In genomic region chr17:8164815-8165131, GRCh38 we compare ENCODE assay signal across 9 cellular contexts. TPM values are rescaled to one million over a fixed set of nuclear protein-coding genes. Genes with fewer than 3 reads are reported as not detected.
DNase-seq lines count a peak whose midpoint lies in the region; ATAC-seq, FAIRE-seq and TF ChIP-seq lines count a peak whose summit lies in the region.
"Had no signal": no experiment of that assay in that cellular context is flagged by ENCODE, and none has a peak within 500 bp of the region (broad histone marks: within the 10 kb centered on the region; RNA-seq: fewer than 3 reads in every experiment).

No MANE protein-coding gene starts in this region.

- H3K79me2 ChIP-seq in OCI-LY1 (ENCODE audit: insufficient read depth, low read length), result peaks cover 9% of the 10 kb centered on the region; the same call in 1 of the 2 replicates

- no peak for TF ChIP-seq RAD21 in A549 (conservative IDR thresholded peaks at IDR 0.05 in 1 of 2, IDR thresholded peaks at IDR 0.05 in 1 of 2)

- peak overlapping the region; percentile 92 to 99 (median 95) for H3K27ac Mint-ChIP-seq in nephron

- TF ChIP-seq CTCF in A549 (IDR thresholded peaks at IDR 0.05), result no peak
- TF ChIP-seq CTCF in OCI-LY1 (IDR thresholded peaks at IDR 0.05; ENCODE audit: low read length), result no peak
- no peak for TF ChIP-seq CTCF in nephron (IDR thresholded peaks at IDR 0.05; ENCODE audit: unreplicated experiment in 3 of 3)
- no peak for TF ChIP-seq CTCF in GM13976 (IDR thresholded peaks at IDR 0.05; ENCODE audit: borderline replicate concordance, control extremely low read depth, extremely low read depth, insufficient read depth, missing control alignments)

- H3K9ac ChIP-seq in OCI-LY1 (ENCODE audit: low read length), result peak overlapping the region; percentile 91; the same call in 1 of the 2 replicates

- H3K36me3 Mint-ChIP-seq in nephron (ENCODE audit: low read depth), result peaks cover 11% of the 10 kb centered on the region

- H3K9me3 Mint-ChIP-seq in nephron, result no peaks in the 10 kb centered on the region

- H3K4me1 Mint-ChIP-seq in nephron, result peaks cover 39% of the 10 kb centered on the region

- H3K27me3 Mint-ChIP-seq in nephron (ENCODE audit: low read depth), result no peaks in the 10 kb centered on the region

- H3K4me3 Mint-ChIP-seq in nephron, result peak overlapping the region; percentile 90 to 97 (median 96)

- H3K36me3 ChIP-seq in OCI-LY1 (ENCODE audit: insufficient read depth, low read length), result peaks cover 15% of the 10 kb centered on the region

- no peaks in the 10 kb centered on the region for H3K9me3 ChIP-seq in A549
- H3K9me3 ChIP-seq in OCI-LY1 (ENCODE audit: low read length), result no peaks in the 10 kb centered on the region

- H4K20me1 ChIP-seq in OCI-LY1 (ENCODE audit: insufficient read depth, low read length), result no peaks in the 10 kb centered on the region

- H3K27ac ChIP-seq in A549 (peak overlapping the region; percentile 92 to 98), OCI-LY1 (ENCODE audit: low read depth, low read length, poor library complexity, severe bottlenecking) (peak overlapping the region; percentile 92)

- FAIRE-seq in A549 (lab: Jason Lieb, UNC), result no peak

- no peak overlapping the region for H2AFZ ChIP-seq in OCI-LY1 (ENCODE audit: low read length)

- no peak for TF ChIP-seq EP300 in A549 (IDR thresholded peaks at IDR 0.05)

- H3K4me3 ChIP-seq in A549 (no peak overlapping the region), OCI-LY1 (ENCODE audit: low read depth, low read length, poor library complexity, severe bottlenecking) (peak overlapping the region; percentile 99)

- H3K4me1 ChIP-seq in A549 (peaks cover 34% of the 10 kb centered on the region), OCI-LY1 (ENCODE audit: insufficient read depth, low read length, severe bottlenecking) (peaks cover 44% of the 10 kb centered on the region)

- H3K27me3 ChIP-seq in OCI-LY1 (ENCODE audit: insufficient read depth, low read length), result no peaks in the 10 kb centered on the region

- in situ Hi-C loops in GM13976 (cut with MboI; ENCODE audit: low sequenced_read_pairs, unreplicated experiment), result no loop called here

- TF ChIP-seq POLR2A in A549 (IDR thresholded peaks at IDR 0.05; ENCODE audit: low read length), result no peak

- no peak for ATAC-seq in A549

- H3K9me2 ChIP-seq in OCI-LY1 (ENCODE audit: low read depth, low read length), result no peaks in the 10 kb centered on the region

- H3K4me2 ChIP-seq in A549 (peak overlapping the region; percentile 85), OCI-LY1 (ENCODE audit: low read length) (peak overlapping the region; percentile 90; the same call in 1 of the 2 replicates)

- CTCF ChIA-PET in A549 (lab: Yijun Ruan, JAX), result interaction anchor here (0.8 to 7.5 kb wide), 5 partner anchors 9 to 91 kb away, joined by 3 to 116 read pairs (median 6); partner anchors contain the start of genes ALOXE3 and HES7

- H3F3A ChIP-seq in OCI-LY1 (ENCODE audit: insufficient read depth, low read length), result no peaks in the 10 kb centered on the region

- POLR2A ChIA-PET in A549 (lab: Yijun Ruan, JAX), result interaction anchor here (1.5 kb wide), 1 partner anchor 9 kb away, joined by 22 read pairs; no protein-coding TSS in a partner anchor

- 83% methylated on average over 6 of the region's 6 CpGs for WGBS in A549 (ENCODE audit: missing lambda C conversion rate)

- DNase-seq in A549 (ENCODE audit: low read depth in 1 of 2, low spot score in 1 of 2) (no peak), GM13976 (ENCODE audit: low spot score) (no peak), NCI-H345 (lab: John Stamatoyannopoulos, UW) (no peak), mucosa of gallbladder (ENCODE audit: low spot score) (no peak), AG08395 (ENCODE audit: low spot score) (no peak)
- peak; percentile 11 for DNase-seq in effector CD4-positive, alpha-beta T cell

TF ChIP-seq in A549, 52 proteins besides CTCF, POLR2A, EP300 and RAD21 (continues in another document):
- TF ChIP-seq MAZ (IDR thresholded peaks at IDR 0.05; ENCODE audit: borderline replicate concordance, low read depth, low read length) (no peak), RARB (CRISPR knock-in tag; IDR thresholded peaks at IDR 0.05) (no peak), CHD2 (IDR thresholded peaks at IDR 0.05; ENCODE audit: low read length, partially characterized antibody) (no peak), TP53 (CRISPR knock-in tag; IDR thresholded peaks at IDR 0.05) (no peak), HMGXB4 (CRISPR knock-in tag; IDR thresholded peaks at IDR 0.05; ENCODE audit: borderline replicate concordance) (no peak), CEBPB (IDR thresholded peaks at IDR 0.05) (no peak), HOXA7 (CRISPR knock-in tag; IDR thresholded peaks at IDR 0.05) (no peak), BHLHE40 (IDR thresholded peaks at IDR 0.05; ENCODE audit: low read depth, low read length) (no peak), JUN (IDR thresholded peaks at IDR 0.05) (no peak), NFE2L2 (conservative IDR thresholded peaks at IDR 0.05; ENCODE audit: low read length) (no peak), MAX (IDR thresholded peaks at IDR 0.05) (no peak), HDAC2 (IDR thresholded peaks at IDR 0.05) (no peak), JUNB (IDR thresholded peaks at IDR 0.05) (no peak), RCOR1 (IDR thresholded peaks at IDR 0.05; ENCODE audit: low read depth, low read length) (no peak), EHF (CRISPR knock-in tag; IDR thresholded peaks at IDR 0.05) (no peak), FOXS1 (CRISPR knock-in tag; IDR thresholded peaks at IDR 0.05) (no peak), KDM5A (IDR thresholded peaks at IDR 0.05) (no peak), ZNF302 (CRISPR knock-in tag; IDR thresholded peaks at IDR 0.05) (no peak)

RNA-seq across cellular contexts. Expression of gene VAMP2, which starts 2.0 kb away (rescaled TPM):
- polyA plus RNA-seq in A549 (2011; rRNA removed) (21.7 and 24.7 TPM in 2 replicates), A549 (2017; fragmentation: RNase III; extraction: RNeasy Plus Mini Kit Qiagen cat#74134 plus additional on column Dnase treatment) (19.2 to 23.3 TPM (median 19.3 TPM) in 3 replicates)
- polyA plus RNA-seq in A549 (2012; cell fraction: cytosol; rRNA removed), result 20.5 and 26.1 TPM in 2 replicates
- polyA plus RNA-seq in A549 (2012; cell fraction: nucleus; rRNA removed), result 23.5 and 36.3 TPM in 2 replicates
- polyA minus RNA-seq in A549 (2011; rRNA and poly(A)+ RNA removed), result 8.5 and 9.5 TPM in 2 replicates
- total RNA-seq in mucosa of gallbladder, result 73.8 TPM

RNA-seq across cellular contexts. Expression of gene TMEM107, which starts 11.4 kb away (rescaled TPM):
- polyA plus RNA-seq in A549 (2011; rRNA removed) (21.8 and 22.8 TPM in 2 replicates), A549 (2017; fragmentation: RNase III; extraction: RNeasy Plus Mini Kit Qiagen cat#74134 plus additional on column Dnase treatment) (16.0 to 19.2 TPM (median 17.0 TPM) in 3 replicates)
- 27.0 and 28.5 TPM in 2 replicates for polyA plus RNA-seq in A549 (2012; cell fraction: cytosol; rRNA removed)
- 17.3 and 18.3 TPM in 2 replicates for polyA plus RNA-seq in A549 (2012; cell fraction: nucleus; rRNA removed)
- polyA minus RNA-seq in A549 (2011; rRNA and poly(A)+ RNA removed), result 94.8 and 135 TPM in 2 replicates
- 22.5 TPM for total RNA-seq in mucosa of gallbladder

RNA-seq across cellular contexts. Expression of gene PER1, which starts 12.6 kb away (rescaled TPM):
- 5.5 and 5.6 TPM in 2 replicates for polyA plus RNA-seq in A549 (2011; rRNA removed)
- 7.4 and 10.9 TPM in 2 replicates for polyA plus RNA-seq in A549 (2012; cell fraction: cytosol; rRNA removed)
- 53.8 and 57.6 TPM in 2 replicates for polyA plus RNA-seq in A549 (2012; cell fraction: nucleus; rRNA removed)
- polyA plus RNA-seq in A549 (2017; fragmentation: RNase III; extraction: RNeasy Plus Mini Kit Qiagen cat#74134 plus additional on column Dnase treatment), result 6.8 to 8.7 TPM (median 8.4 TPM) in 3 replicates
- polyA minus RNA-seq in A549 (2011; rRNA and poly(A)+ RNA removed), result 13.7 and 34.7 TPM in 2 replicates
- 123 TPM for total RNA-seq in mucosa of gallbladder

RNA-seq across cellular contexts. Expression of gene BORCS6, which starts 25.2 kb away (rescaled TPM):
- polyA plus RNA-seq in A549 (2011; rRNA removed) (3.0 and 3.3 TPM in 2 replicates), A549 (2017; fragmentation: RNase III; extraction: RNeasy Plus Mini Kit Qiagen cat#74134 plus additional on column Dnase treatment) (4.1 to 6.6 TPM (median 6.1 TPM) in 3 replicates)
- polyA plus RNA-seq in A549 (2012; cell fraction: cytosol; rRNA removed), result 4.7 and 6.0 TPM in 2 replicates
- 5.1 and 6.7 TPM in 2 replicates for polyA plus RNA-seq in A549 (2012; cell fraction: nucleus; rRNA removed)
- polyA minus RNA-seq in A549 (2011; rRNA and poly(A)+ RNA removed), result 3.4 and 3.8 TPM in 2 replicates
- 12.4 TPM for total RNA-seq in mucosa of gallbladder

RNA-seq across cellular contexts. Expression of gene HES7, which starts 40.9 kb away (rescaled TPM):
- 0.56 and 0.58 TPM in 2 replicates for polyA plus RNA-seq in A549 (2011; rRNA removed)
- 1.9 and 2.5 TPM in 2 replicates for polyA plus RNA-seq in A549 (2012; cell fraction: cytosol; rRNA removed)
- polyA plus RNA-seq in A549 (2012; cell fraction: nucleus; rRNA removed), result 5.0 and 10.2 TPM in 2 replicates
- polyA plus RNA-seq in A549 (2017; fragmentation: RNase III; extraction: RNeasy Plus Mini Kit Qiagen cat#74134 plus additional on column Dnase treatment), result 0.67 to 1.4 TPM (median 0.72 TPM) in 3 replicates
- polyA minus RNA-seq in A549 (2011; rRNA and poly(A)+ RNA removed), result 0.24 and 0.50 TPM in 2 replicates
- 0.78 TPM for total RNA-seq in mucosa of gallbladder
- total RNA-seq: glomerular endothelial cell had no signal
